ENCODE assay signal across 31 cellular contexts in the genomic region with DNA sequence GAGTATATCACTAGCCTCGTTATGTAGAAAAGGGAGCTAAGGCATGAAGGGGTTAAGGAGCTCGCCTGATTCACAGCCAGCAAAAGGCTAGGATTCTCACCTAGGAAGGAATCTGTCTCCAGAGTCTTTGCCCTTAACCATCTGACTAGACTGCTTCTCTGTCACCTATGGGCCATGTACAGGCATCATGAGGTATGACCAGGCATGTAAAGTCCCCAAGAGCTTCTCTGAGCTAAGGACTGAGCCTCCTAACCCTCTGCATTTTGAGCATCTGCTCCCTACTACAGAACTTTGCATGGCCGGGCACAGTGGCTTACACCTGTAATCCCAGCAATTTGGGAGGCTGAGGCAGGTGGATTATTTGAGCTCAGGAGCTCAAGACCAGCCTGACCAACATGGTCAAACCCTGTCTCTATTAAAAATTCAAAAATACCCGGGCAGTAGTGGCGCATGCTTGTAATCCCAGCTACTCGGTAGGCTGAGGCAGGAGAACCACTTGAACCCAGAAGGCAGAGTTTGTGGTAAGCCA. TPM values are rescaled to one million over a fixed set of nuclear protein-coding genes. Genes with fewer than 3 reads are reported as not detected.
A peak's percentile ranks its signal among the peaks of the same experiment; 100 is the strongest.
DNase-seq lines count a peak whose midpoint lies in the region; ATAC-seq, FAIRE-seq and TF ChIP-seq lines count a peak whose summit lies in the region.
"Had no signal": no experiment of that assay in that cellular context is flagged by ENCODE, and none has a peak within 500 bp of the region (broad histone marks: within the 10 kb centered on the region; RNA-seq: fewer than 3 reads in every experiment).

No MANE protein-coding gene starts in this region.

- H3K9me3 ChIP-seq in Peyer's patch (no peaks in the 10 kb centered on the region), kidney (ENCODE audit: control insufficient read depth in 1 of 2, low read length in 2 of 2) (no peaks in the 10 kb centered on the region)
- H3K9me3 ChIP-seq: esophagus squamous epithelium, left ventricle myocardium inferior, testis had no signal

- peaks cover 13% of the 10 kb centered on the region for H3K9me3 Mint-ChIP-seq in activated T-cell treated with anti-CD3 and anti-CD28 coated beads, Interleukin-2, amount 50 U/mL, for 24 hours
- H3K9me3 Mint-ChIP-seq in activated naive CD4-positive, alpha-beta T cell treated with anti-CD3 and anti-CD28 coated beads, Interleukin-2, amount 50 U/mL, for 72 hours = peaks cover 15 to 16% of the 10 kb centered on the region in 2 donors
- H3K9me3 Mint-ChIP-seq in stimulated activated naive CD8-positive, alpha-beta T cell treated with anti-CD3 and anti-CD28 coated beads, Interleukin-15, amount 100 ng/mL, for 72 hours = peaks cover 5 to 7% of the 10 kb centered on the region in 2 donors
- H3K9me3 Mint-ChIP-seq: dendritic cell treated with granulocyte-macrophage colony-stimulating factor and Interleukin-4, amounts not matched to agents 40 ng/mL and 50 ng/mL, for 4 days had no signal

- peaks cover 26% of the 10 kb centered on the region for H3K36me3 Mint-ChIP-seq in activated T-cell treated with anti-CD3 and anti-CD28 coated beads, Interleukin-2, amount 50 U/mL, for 24 hours (ENCODE audit: low read depth)
- peaks cover 14 to 24% of the 10 kb centered on the region in 2 donors for H3K36me3 Mint-ChIP-seq in activated naive CD4-positive, alpha-beta T cell treated with anti-CD3 and anti-CD28 coated beads, Interleukin-2, amount 50 U/mL, for 72 hours

- H3K27ac ChIP-seq in Peyer's patch = peak overlapping the region; percentile 45 to 64 (median 54)
- H3K27ac ChIP-seq in kidney (ENCODE audit: low read depth in 2 of 2, low read length in 2 of 2) = no peak overlapping the region
- H3K27ac ChIP-seq: esophagus squamous epithelium, foreskin keratinocyte, left ventricle myocardium inferior, parathyroid adenoma, PC-9, testis, WERI-Rb-1 had no signal

- no peak overlapping the region for H3K9ac ChIP-seq in kidney (ENCODE audit: low read length in 2 of 2)
- H3K9ac ChIP-seq: parathyroid adenoma had no signal

- TF ChIP-seq CTCF in Peyer's patch (IDR thresholded peaks at IDR 0.05) = no peak
- TF ChIP-seq CTCF in kidney (IDR thresholded peaks at IDR 0.05; ENCODE audit: borderline replicate concordance, extremely low read depth, insufficient read depth) = no peak

- TF ChIP-seq POLR2A in Peyer's patch (IDR thresholded peaks at IDR 0.05) = no peak

- no peak for DNase-seq in activated T-cell treated with anti-CD3 and anti-CD28 coated beads, Interleukin-2, amount 50 U/mL, for 24 hours
- DNase-seq in activated T-cell treated with anti-CD3 and anti-CD28 coated beads, Interleukin-2, amount 50 U/mL, for 48 hours = no peak
- DNase-seq in Peyer's patch (no peak), kidney (no peak), RCC 7860 (ENCODE audit: low spot score) (no peak)
- peak in 1 of 2 donors; percentile 12 for DNase-seq in activated naive CD4-positive, alpha-beta T cell treated with anti-CD3 and anti-CD28 coated beads, Interleukin-2, amount 50 U/mL, for 72 hours (ENCODE audit: low spot score in 2 of 2)
- DNase-seq in stimulated activated naive CD8-positive, alpha-beta T cell treated with anti-CD3 and anti-CD28 coated beads, Interleukin-15, amount 100 ng/mL, for 72 hours = no peak
- DNase-seq: activated CD4-positive, alpha-beta T cell treated with anti-CD3 and anti-CD28 coated beads, Interleukin-2, amount 50 U/mL, for 1 hour; esophagus squamous epithelium; foreskin keratinocyte; head of caudate nucleus; IMR-90; islet precursor cell; left ventricle myocardium inferior; mesenchymal stem cell; NCI-H1436; NCI-H2081 treated with DMSO at 0.1 percent for 48 hours; NCI-H226; NCI-H526 treated with DMSO at 0.1 percent for 48 hours; Right ventricle myocardium superior; testis; WERI-Rb-1 had no signal

- intact Hi-C loops in kidney (cut with DNase I) = no loop called here

- FAIRE-seq in kidney (lab: Jason Lieb, UNC) = no peak
- FAIRE-seq in RCC 7860 (lab: Jason Lieb, UNC) = no peak
- FAIRE-seq: endometrium, GM12878, urothelium cell line had no signal

- H3K4me3 ChIP-seq in Peyer's patch (no peak overlapping the region), kidney (ENCODE audit: low read length in 2 of 2) (no peak overlapping the region)
- H3K4me3 ChIP-seq: esophagus squamous epithelium, GM12878, left ventricle myocardium inferior, PC-9, skin epidermis, testis had no signal

- no peaks in the 10 kb centered on the region for H3K27me3 Mint-ChIP-seq in activated T-cell treated with anti-CD3 and anti-CD28 coated beads, Interleukin-2, amount 50 U/mL, for 24 hours
- H3K27me3 Mint-ChIP-seq in stimulated activated naive CD8-positive, alpha-beta T cell treated with anti-CD3 and anti-CD28 coated beads, Interleukin-15, amount 100 ng/mL, for 72 hours = no peaks in the 10 kb centered on the region
- H3K27me3 Mint-ChIP-seq: B cell had no signal

- H3K4me1 ChIP-seq in Peyer's patch = no peaks in the 10 kb centered on the region
- no peaks in the 10 kb centered on the region for H3K4me1 ChIP-seq in kidney (ENCODE audit: control insufficient read depth in 1 of 2, insufficient read depth in 1 of 2, low read depth in 1 of 2, low read length in 2 of 2)
- H3K4me1 ChIP-seq: esophagus squamous epithelium, foreskin keratinocyte, left ventricle myocardium inferior, parathyroid adenoma, testis had no signal

- H3K27me3 ChIP-seq in Peyer's patch = no peaks in the 10 kb centered on the region
- H3K27me3 ChIP-seq: esophagus squamous epithelium, foreskin keratinocyte, testis had no signal

- peaks cover 97% of the 10 kb centered on the region for H3K4me1 Mint-ChIP-seq in activated T-cell treated with anti-CD3 and anti-CD28 coated beads, Interleukin-2, amount 50 U/mL, for 24 hours (ENCODE audit: low read depth)
- peaks cover 96% of the 10 kb centered on the region for H3K4me1 Mint-ChIP-seq in stimulated activated naive CD8-positive, alpha-beta T cell treated with anti-CD3 and anti-CD28 coated beads, Interleukin-15, amount 100 ng/mL, for 72 hours
- H3K4me1 Mint-ChIP-seq: B cell had no signal

- H3K27ac Mint-ChIP-seq in activated T-cell treated with anti-CD3 and anti-CD28 coated beads, Interleukin-2, amount 50 U/mL, for 24 hours = peak overlapping the region; percentile 98
- H3K27ac Mint-ChIP-seq in activated naive CD4-positive, alpha-beta T cell treated with anti-CD3 and anti-CD28 coated beads, Interleukin-2, amount 50 U/mL, for 72 hours = peak overlapping the region; percentile 91 to 99
- H3K27ac Mint-ChIP-seq in stimulated activated naive CD8-positive, alpha-beta T cell treated with anti-CD3 and anti-CD28 coated beads, Interleukin-15, amount 100 ng/mL, for 72 hours = peak overlapping the region in 1 of 2 donors; percentile 89
- H3K27ac Mint-ChIP-seq: B cell; dendritic cell treated with granulocyte-macrophage colony-stimulating factor and Interleukin-4, amounts not matched to agents 40 ng/mL and 50 ng/mL, for 4 days had no signal

- no peak overlapping the region for H3K4me3 Mint-ChIP-seq in activated T-cell treated with anti-CD3 and anti-CD28 coated beads, Interleukin-2, amount 50 U/mL, for 24 hours
- peak overlapping the region; percentile 13 to 67 for H3K4me3 Mint-ChIP-seq in stimulated activated naive CD8-positive, alpha-beta T cell treated with anti-CD3 and anti-CD28 coated beads, Interleukin-15, amount 100 ng/mL, for 72 hours
- H3K4me3 Mint-ChIP-seq: B cell; dendritic cell treated with granulocyte-macrophage colony-stimulating factor and Interleukin-4, amounts not matched to agents 40 ng/mL and 50 ng/mL, for 4 days had no signal

- no peaks in the 10 kb centered on the region for H3K36me3 ChIP-seq in Peyer's patch
- H3K36me3 ChIP-seq in kidney (ENCODE audit: control insufficient read depth in 1 of 2, insufficient read depth in 2 of 2, low read length in 2 of 2) = no peaks in the 10 kb centered on the region
- H3K36me3 ChIP-seq: esophagus squamous epithelium, left ventricle myocardium inferior, WERI-Rb-1 had no signal

- peak in 1 of 2 donors; percentile 5 for ATAC-seq in activated naive CD4-positive, alpha-beta T cell treated with anti-CD3 and anti-CD28 coated beads, Interleukin-2, amount 50 U/mL, for 72 hours
- ATAC-seq in stimulated activated naive CD8-positive, alpha-beta T cell treated with anti-CD3 and anti-CD28 coated beads, Interleukin-15, amount 100 ng/mL, for 72 hours = peak; percentile 51
- ATAC-seq: foreskin keratinocyte, GM12878, SK-N-SH treated with all-trans-retinoic acid at 6 μM for 48 hours had no signal

RNA-seq across cellular contexts. Expression of gene IL7R, which starts 33.3 kb away (rescaled TPM):
- total RNA-seq in Peyer's patch (100 to 1,000 TPM in 1 of 4 donors, 10 to 100 TPM in 3; 36.8 to 101 (median 59.4) TPM), kidney (53.7 TPM)
- 100 to 1,000 TPM; 309 to 314 TPM for total RNA-seq in activated naive CD4-positive, alpha-beta T cell treated with anti-CD3 and anti-CD28 coated beads, Interleukin-2, amount 50 U/mL, for 72 hours
- 0.34 TPM for polyA plus RNA-seq in kidney (ENCODE audit: insufficient read depth, low read depth, low replicate concordance)

Comparison
In these comparisons a context has a peak if more than half of its experiments do, and no peak if none do; other contexts are left out.
1. H3K27ac ChIP-seq: peak in Peyer's patch (4 of 4); none in kidney (0 of 2).